ENCODE assay signal across 8 cellular contexts in the genomic region with DNA sequence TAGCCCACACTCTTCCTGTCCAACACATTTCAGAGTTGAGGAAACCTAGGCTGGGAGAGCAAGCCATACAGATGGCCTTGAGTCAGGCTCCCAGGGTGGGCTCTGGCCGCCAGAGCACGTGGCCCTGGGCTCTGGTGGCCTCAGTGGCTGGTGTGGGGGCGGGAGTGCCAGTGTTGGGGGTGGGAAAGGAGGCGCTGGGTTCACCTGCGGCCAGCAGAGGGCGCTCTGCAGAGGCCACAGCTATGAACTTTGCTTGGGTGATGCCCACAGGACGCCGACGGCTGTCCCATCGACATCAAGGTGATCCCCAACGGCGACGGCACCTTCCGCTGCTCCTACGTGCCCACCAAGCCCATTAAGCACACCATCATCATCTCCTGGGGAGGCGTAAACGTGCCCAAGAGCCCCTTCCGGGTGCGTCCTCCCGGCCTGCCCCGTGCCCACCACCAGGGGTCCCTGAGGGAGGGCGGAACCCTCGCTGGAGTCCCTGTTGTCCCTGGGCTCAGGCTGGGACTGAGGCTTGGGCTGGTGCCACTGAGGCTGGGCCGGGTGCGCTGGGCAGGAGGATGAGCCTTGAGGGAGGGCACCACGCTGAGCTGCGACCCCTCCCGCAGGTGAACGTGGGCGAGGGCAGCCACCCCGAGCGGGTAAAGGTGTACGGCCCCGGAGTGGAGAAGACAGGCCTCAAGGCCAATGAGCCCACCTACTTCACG. TPM values are rescaled to one million over a fixed set of nuclear protein-coding genes. Genes with fewer than 3 reads are reported as not detected.
DNase-seq lines count a peak whose midpoint lies in the region; ATAC-seq and TF ChIP-seq lines count a peak whose summit lies in the region.

No MANE protein-coding gene starts in this region.

- DNase-seq in CD1c-positive myeloid dendritic cell (ENCODE audit: extremely low spot score) (peak; percentile 71), HL-60 (ENCODE audit: low read depth in 1 of 2, low spot score in 1 of 2) (peak in 1 of 2 experiments; percentile 44), chondrocyte (ENCODE audit: low spot score) (peak; percentile 83), memory B cell (ENCODE audit: low spot score in 2 of 2) (peak; percentile 47 to 56), NCI-H146 (lab: John Stamatoyannopoulos, UW) (no peak)
- DNase-seq in stimulated activated naive CD4-positive, alpha-beta T cell (lab: John Stamatoyannopoulos, UW) = peak; percentile 8 to 53 (median 37)

- no peaks in the 10 kb centered on the region for H3K9me3 Mint-ChIP-seq in chondrocyte (ENCODE audit: low read depth)
- H3K9me3 Mint-ChIP-seq in memory B cell = no peaks in the 10 kb centered on the region

- H3K36me3 Mint-ChIP-seq in chondrocyte (ENCODE audit: low read depth) (peaks cover 43% of the 10 kb centered on the region), memory B cell (no peaks in the 10 kb centered on the region)

- H3K27me3 Mint-ChIP-seq in chondrocyte (ENCODE audit: low read depth) = no peaks in the 10 kb centered on the region
- peaks cover 4% of the 10 kb centered on the region for H3K27me3 Mint-ChIP-seq in memory B cell

- H3K27ac Mint-ChIP-seq in chondrocyte (ENCODE audit: unreplicated experiment) (no peak overlapping the region), memory B cell (no peak overlapping the region)

- no peaks in the 10 kb centered on the region for H3K27me3 ChIP-seq in HL-60 (ENCODE audit: insufficient read depth, poor library complexity, severe bottlenecking)

- peak; percentile 51 for TF ChIP-seq CTCF in HL-60 (IDR thresholded peaks at IDR 0.05; ENCODE audit: insufficient read depth, low read length)
- TF ChIP-seq CTCF in VCaP (conservative IDR thresholded peaks at IDR 0.05) = peak; percentile 50
- peak; percentile 87 for TF ChIP-seq CTCF in chondrocyte (IDR thresholded peaks at IDR 0.05)

- ATAC-seq in memory B cell (ENCODE audit: low read depth) (peak; percentile 36), HG02759 (IDR thresholded peaks at IDR 0.05; ENCODE audit: unreplicated experiment) (no peak)

- H3K4me3 ChIP-seq in HL-60 (replicated peaks; ENCODE audit: insufficient read depth, low read length) = no peak overlapping the region

- H3K4me3 Mint-ChIP-seq in chondrocyte (ENCODE audit: unreplicated experiment) = no peak overlapping the region
- H3K4me3 Mint-ChIP-seq in memory B cell = no peak overlapping the region

- H3K27ac ChIP-seq in HL-60 (replicated peaks) (no peak overlapping the region), VCaP (no peak overlapping the region)

- no peaks in the 10 kb centered on the region for H3K4me1 Mint-ChIP-seq in chondrocyte (ENCODE audit: low read depth)
- peaks cover 8% of the 10 kb centered on the region for H3K4me1 Mint-ChIP-seq in memory B cell

RNA-seq across cellular contexts. Expression of gene FLNC, which starts 11.9 kb away (rescaled TPM):
- 72.3 to 119 TPM (median 118 TPM) in 3 replicates for total RNA-seq in chondrocyte

RNA-seq across cellular contexts. Expression of gene ATP6V1F, which starts 20.5 kb away (rescaled TPM):
- 139 to 162 TPM (median 154 TPM) in 3 replicates for total RNA-seq in chondrocyte

RNA-seq across cellular contexts. Expression of gene CCDC136, which starts 50.3 kb away (rescaled TPM):
- 7.6 to 8.8 TPM (median 8.5 TPM) in 3 replicates for total RNA-seq in chondrocyte
